ENCODE assay signal across 1 cellular context in the genomic region with DNA sequence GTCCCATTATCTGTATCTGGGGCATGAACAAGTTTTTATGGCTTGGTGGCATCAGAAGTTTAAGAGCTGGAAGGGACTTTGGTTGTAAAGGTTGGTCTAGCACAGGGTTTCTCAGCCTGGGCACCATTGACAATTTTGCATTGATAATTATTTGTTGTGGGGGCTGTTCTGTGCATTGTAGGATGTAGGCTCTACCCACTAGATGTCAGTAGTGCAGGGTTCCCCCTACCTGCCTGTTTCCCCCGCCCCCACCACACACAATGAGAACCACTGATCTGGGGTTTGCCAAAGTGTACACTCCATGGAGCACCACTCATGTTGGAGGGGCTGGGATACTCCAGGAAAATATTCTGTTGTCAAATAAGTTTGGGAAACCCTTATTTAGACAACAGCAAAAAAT.
TF ChIP-seq lines count a peak whose summit lies in the region.

No MANE protein-coding gene starts in this region.

TF ChIP-seq in K562, 482 proteins besides CTCF, POLR2A, EP300 and RAD21 (continued from another document):
- TF ChIP-seq, protein P1, sequence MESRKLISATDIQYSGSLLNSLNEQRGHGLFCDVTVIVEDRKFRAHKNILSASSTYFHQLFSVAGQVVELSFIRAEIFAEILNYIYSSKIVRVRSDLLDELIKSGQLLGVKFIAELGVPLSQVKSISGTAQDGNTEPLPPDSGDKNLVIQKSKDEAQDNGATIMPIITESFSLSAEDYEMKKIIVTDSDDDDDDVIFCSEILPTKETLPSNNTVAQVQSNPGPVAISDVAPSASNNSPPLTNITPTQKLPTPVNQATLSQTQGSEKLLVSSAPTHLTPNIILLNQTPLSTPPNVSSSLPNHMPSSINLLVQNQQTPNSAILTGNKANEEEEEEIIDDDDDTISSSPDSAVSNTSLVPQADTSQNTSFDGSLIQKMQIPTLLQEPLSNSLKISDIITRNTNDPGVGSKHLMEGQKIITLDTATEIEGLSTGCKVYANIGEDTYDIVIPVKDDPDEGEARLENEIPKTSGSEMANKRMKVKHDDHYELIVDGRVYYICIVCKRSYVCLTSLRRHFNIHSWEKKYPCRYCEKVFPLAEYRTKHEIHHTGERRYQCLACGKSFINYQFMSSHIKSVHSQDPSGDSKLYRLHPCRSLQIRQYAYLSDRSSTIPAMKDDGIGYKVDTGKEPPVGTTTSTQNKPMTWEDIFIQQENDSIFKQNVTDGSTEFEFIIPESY (CRISPR knock-in tag; IDR thresholded peaks at IDR 0.05), result no peak
- no peak for TF ChIP-seq ZNF507 (tag; conservative IDR thresholded peaks at IDR 0.05)
